Comparison of ENCODE assay signal across 21 cellular contexts in genomic region chr4:87316961-87317360, GRCh38. TPM values are rescaled to one million over a fixed set of nuclear protein-coding genes. Genes with fewer than 3 reads are reported as not detected.
"Had no signal": no experiment of that assay in that cellular context is flagged by ENCODE, and none has a peak within 500 bp of the region (broad histone marks: within the 10 kb centered on the region; RNA-seq: fewer than 3 reads in every experiment).

No MANE protein-coding gene starts in this region.

- ATAC-seq: gastrocnemius medialis; heart right ventricle; right cardiac atrium; stimulated activated memory B cell treated with anti-CD40 and anti-IgM and Interleukin-4, amounts not matched to agents 10 μg/mL and 1 μg/mL and 100 μg/mL, for 72 hours had no signal

- H3K27me3 ChIP-seq: colonic mucosa, gastrocnemius medialis, heart right ventricle, pancreas, tibial artery, upper lobe of left lung, vagina had no signal

- H3K4me1 ChIP-seq: colonic mucosa, left ventricle myocardium inferior, tibial artery, upper lobe of left lung, vagina had no signal

- H3K4me3 ChIP-seq: colonic mucosa, gastrocnemius medialis, heart right ventricle, left ventricle myocardium inferior, lung, pancreas, tibial artery, upper lobe of left lung, vagina had no signal

- DNase-seq: colonic mucosa; dermis blood vessel endothelial cell; erythroblast; gastrocnemius medialis; heart right ventricle; hypothalamus; kidney; left cardiac atrium; left ventricle myocardium inferior; mesenchymal stem cell; midbrain; naive B cell; occipital lobe; right cardiac atrium; stimulated activated CD4-positive, alpha-beta T cell treated with anti-CD3 and anti-CD28 coated beads, Interleukin-4, amount 100 ng/mL, for 24 hours; tibial artery had no signal

- H3K27ac ChIP-seq: colonic mucosa, gastrocnemius medialis, heart right ventricle, left ventricle myocardium inferior, tibial artery, upper lobe of left lung, vagina had no signal

- H3K36me3 ChIP-seq: colonic mucosa, gastrocnemius medialis, heart right ventricle, left ventricle myocardium inferior, pancreas, tibial artery, upper lobe of left lung, vagina had no signal

- FAIRE-seq: pancreas had no signal

- H3K9me3 ChIP-seq: colonic mucosa, gastrocnemius medialis, heart right ventricle, left ventricle myocardium inferior, pancreas, tibial artery, upper lobe of left lung, vagina had no signal

RNA-seq across cellular contexts. Expression of gene HSD17B13, which starts 5.7 kb away (rescaled TPM):
- total RNA-seq: dermis blood vessel endothelial cell, kidney had no signal
